ENCODE assay signal across 32 cellular contexts in genomic region chr3:185134532-185134931, GRCh38. TPM values are rescaled to one million over a fixed set of nuclear protein-coding genes. Genes with fewer than 3 reads are reported as not detected.
"Had no signal": no experiment of that assay in that cellular context is flagged by ENCODE, and none has a peak within 500 bp of the region (broad histone marks: within the 10 kb centered on the region; RNA-seq: fewer than 3 reads in every experiment).

No MANE protein-coding gene starts in this region.

- H3K4me1 ChIP-seq: left lung, lower lobe of right lung, pancreas, prostate gland, uterus had no signal

- H3K4me1 Mint-ChIP-seq: mesothelial cell of epicardium; naive thymus-derived CD4-positive, alpha-beta T cell; stimulated activated memory B cell treated with anti-CD40 and anti-IgM and Interleukin-4, amounts not matched to agents 10 μg/mL and 1 μg/mL and 100 μg/mL, for 72 hours; stimulated activated naive CD8-positive, alpha-beta T cell treated with anti-CD3 and anti-CD28 coated beads, Interleukin-15, amount 100 ng/mL, for 72 hours had no signal

- H2AFZ ChIP-seq: hepatocyte had no signal

- H3K36me3 ChIP-seq: heart right ventricle, left lung, lower lobe of right lung, pancreas, prostate gland, sigmoid colon, tibial nerve, uterus had no signal

- H3K27ac Mint-ChIP-seq: mesothelial cell of epicardium; naive thymus-derived CD4-positive, alpha-beta T cell; natural killer cell treated with Interleukin-12 subunit alpha and Interleukin-12 subunit beta and Interleukin-15 and Interleukin-18, amount 100 ng/mL, for 72 hours; stimulated activated memory B cell treated with anti-CD40 and anti-IgM and Interleukin-4, amounts not matched to agents 10 μg/mL and 1 μg/mL and 100 μg/mL, for 72 hours; stimulated activated naive CD8-positive, alpha-beta T cell treated with anti-CD3 and anti-CD28 coated beads, Interleukin-15, amount 100 ng/mL, for 72 hours; type B pancreatic cell had no signal

- H3K4me2 ChIP-seq: hepatocyte, smooth muscle cell had no signal

- H3K4me3 Mint-ChIP-seq: mesothelial cell of epicardium; naive thymus-derived CD4-positive, alpha-beta T cell; natural killer cell treated with Interleukin-12 subunit alpha and Interleukin-12 subunit beta and Interleukin-15 and Interleukin-18, amount 100 ng/mL, for 72 hours; neural crest cell; stimulated activated memory B cell treated with anti-CD40 and anti-IgM and Interleukin-4, amounts not matched to agents 10 μg/mL and 1 μg/mL and 100 μg/mL, for 72 hours; stimulated activated naive CD8-positive, alpha-beta T cell treated with anti-CD3 and anti-CD28 coated beads, Interleukin-15, amount 100 ng/mL, for 72 hours; type B pancreatic cell had no signal

- H3K27me3 ChIP-seq: heart right ventricle, hepatocyte, left lung, pancreas, sigmoid colon, tibial nerve, uterus had no signal

- H3K4me3 ChIP-seq: heart right ventricle, hepatocyte, left lung, lower lobe of right lung, pancreas, prostate gland, sigmoid colon, smooth muscle cell, tibial nerve, uterus had no signal

- ATAC-seq: heart right ventricle; left lung; lower lobe of right lung; naive thymus-derived CD4-positive, alpha-beta T cell; natural killer cell treated with Interleukin-12 subunit alpha and Interleukin-12 subunit beta and Interleukin-15 and Interleukin-18, amount 100 ng/mL, for 72 hours; pancreas; right cardiac atrium; stimulated activated memory B cell treated with anti-CD40 and anti-IgM and Interleukin-4, amounts not matched to agents 10 μg/mL and 1 μg/mL and 100 μg/mL, for 72 hours; stimulated activated naive CD8-positive, alpha-beta T cell treated with anti-CD3 and anti-CD28 coated beads, Interleukin-15, amount 100 ng/mL, for 72 hours had no signal

- FAIRE-seq: pancreas had no signal

- H3K9me3 Mint-ChIP-seq: mesothelial cell of epicardium; natural killer cell treated with Interleukin-12 subunit alpha and Interleukin-12 subunit beta and Interleukin-15 and Interleukin-18, amount 100 ng/mL, for 72 hours; stimulated activated memory B cell treated with anti-CD40 and anti-IgM and Interleukin-4, amounts not matched to agents 10 μg/mL and 1 μg/mL and 100 μg/mL, for 72 hours; stimulated activated naive CD8-positive, alpha-beta T cell treated with anti-CD3 and anti-CD28 coated beads, Interleukin-15, amount 100 ng/mL, for 72 hours; type B pancreatic cell had no signal

- H3K27ac ChIP-seq: heart right ventricle, hepatocyte, left lung, lower lobe of right lung, pancreas, prostate gland, tibial nerve, uterus had no signal

- DNase-seq: heart right ventricle; islet precursor cell; left lung; lower lobe of right lung; mammary epithelial cell; mesendoderm; naive thymus-derived CD4-positive, alpha-beta T cell; nucleus accumbens; pancreas; posterior cingulate gyrus; retina; right cardiac atrium; sigmoid colon; stimulated activated CD4-positive, alpha-beta T cell treated with anti-CD3 and anti-CD28 coated beads, Interleukin-1b, Interleukin-23, amount 100 ng/mL, for 48 hours; stimulated activated CD4-positive, alpha-beta T cell treated with anti-CD3 and anti-CD28 coated beads, Interleukin-2, amount 100 ng/mL, for 48 hours; stimulated activated CD4-positive, alpha-beta T cell treated with anti-CD3 and anti-CD28 coated beads, Interleukin-4, amount 100 ng/mL, for 4 hours; stimulated activated CD8-positive, alpha-beta memory T cell treated with anti-CD3 and anti-CD28 coated beads, Interleukin-4, amount 100 ng/mL, for 48 hours; stimulated activated naive CD4-positive, alpha-beta T cell treated with Interleukin-2 at 50 U/mL for 16 hours; stimulated activated naive CD8-positive, alpha-beta T cell treated with anti-CD3 and anti-CD28 coated beads, Interleukin-15, amount 100 ng/mL, for 72 hours; substantia nigra; uterus had no signal

- H3K79me2 ChIP-seq: hepatocyte had no signal

- H3K36me3 Mint-ChIP-seq: mesothelial cell of epicardium; naive thymus-derived CD4-positive, alpha-beta T cell; natural killer cell treated with Interleukin-12 subunit alpha and Interleukin-12 subunit beta and Interleukin-15 and Interleukin-18, amount 100 ng/mL, for 72 hours; stimulated activated memory B cell treated with anti-CD40 and anti-IgM and Interleukin-4, amounts not matched to agents 10 μg/mL and 1 μg/mL and 100 μg/mL, for 72 hours; type B pancreatic cell had no signal

- H3K9me3 ChIP-seq: heart right ventricle, left lung, lower lobe of right lung, pancreas, prostate gland, sigmoid colon, tibial nerve, uterus had no signal

- H3K27me3 Mint-ChIP-seq: type B pancreatic cell had no signal

RNA-seq across cellular contexts. Expression of gene C3orf70, which starts 18.3 kb away (rescaled TPM):
- total RNA-seq: mononuclear cell, myocyte had no signal
- polyA plus RNA-seq: naive thymus-derived CD4-positive, alpha-beta T cell had no signal
